ENCODE assay signal across 1 cellular context in genomic region chr14:92049781-92050180, GRCh38.
TF ChIP-seq lines count a peak whose summit lies in the region.

No MANE protein-coding gene starts in this region.

TF ChIP-seq in K562, 482 proteins besides CTCF, POLR2A, EP300 and RAD21 (continued from another document):
- no peak for TF ChIP-seq MLLT1 (IDR thresholded peaks at IDR 0.05)
- TF ChIP-seq ZNF324 (CRISPR knock-in tag; IDR thresholded peaks at IDR 0.05): peak; percentile 92
- TF ChIP-seq ZNF24 (IDR thresholded peaks at IDR 0.05): no peak
TF ChIP-seq in K562: peak in this region for 2.
